Comparison of ENCODE assay signal across 16 cellular contexts in the genomic region with DNA sequence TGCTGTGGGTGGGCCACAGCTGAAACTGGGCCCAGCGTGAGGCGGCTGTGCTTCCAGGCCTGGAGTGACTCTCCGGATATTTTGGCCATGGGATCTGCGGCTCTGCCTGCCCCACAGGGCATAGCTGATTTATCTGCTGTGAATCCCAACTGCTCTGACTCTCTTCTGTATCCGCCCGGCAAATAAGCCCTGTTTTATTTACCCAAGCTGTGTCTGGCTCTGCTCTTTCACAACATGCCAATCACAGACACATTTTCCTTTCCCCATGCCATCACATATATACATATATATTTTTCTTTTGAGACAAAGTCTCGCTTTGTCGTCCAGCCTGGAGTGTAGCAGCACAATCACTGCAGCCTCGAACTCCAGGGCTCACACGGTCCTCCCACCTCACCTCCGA. TPM values are rescaled to one million over a fixed set of nuclear protein-coding genes. Genes with fewer than 3 reads are reported as not detected.
DNase-seq lines count a peak whose midpoint lies in the region; ATAC-seq, FAIRE-seq and TF ChIP-seq lines count a peak whose summit lies in the region.
"Had no signal": no experiment of that assay in that cellular context is flagged by ENCODE, and none has a peak within 500 bp of the region (broad histone marks: within the 10 kb centered on the region; RNA-seq: fewer than 3 reads in every experiment).

No MANE protein-coding gene starts in this region.

- no peak for TF ChIP-seq EP300 in stomach (IDR thresholded peaks at IDR 0.05)

- H3K36me3 Mint-ChIP-seq in WTC11, result peaks cover 41% of the 10 kb centered on the region

- peaks cover 11% of the 10 kb centered on the region for H3K4me1 ChIP-seq in cardiac muscle cell (ENCODE audit: low read depth)
- H3K4me1 ChIP-seq in pancreas, result no peaks in the 10 kb centered on the region
- H3K4me1 ChIP-seq in stomach, result peaks cover 0 to 24% (median 14%) of the 10 kb centered on the region in 4 donors

- FAIRE-seq in pancreas (lab: Jason Lieb, UNC), result no peak

- no peaks in the 10 kb centered on the region for H3K9me3 Mint-ChIP-seq in WTC11

- peaks cover 9% of the 10 kb centered on the region for H3K36me3 ChIP-seq in cardiac muscle cell
- H3K36me3 ChIP-seq in pancreas, result peaks cover 0 to 4% (median 0%) of the 10 kb centered on the region in 3 donors
- H3K36me3 ChIP-seq in stomach, result peaks cover 16 to 93% (median 84%) of the 10 kb centered on the region in 4 donors

- WGBS in pancreas, 2 donors, result 53 to 58% methylated on average over 11 of the region's 11 CpGs
- WGBS in stomach, 5 donors, result 81 to 89% (median 84%) methylated on average over 11 of the region's 11 CpGs

- H3K9me3 ChIP-seq in cardiac muscle cell (ENCODE audit: low read depth), result no peaks in the 10 kb centered on the region
- no peaks in the 10 kb centered on the region for H3K9me3 ChIP-seq in pancreas
- no peaks in the 10 kb centered on the region for H3K9me3 ChIP-seq in stomach

- CTCF ChIA-PET in WTC11 (lab: Charles Lee), result interaction anchor here (0.6 to 1.7 kb wide), 24 partner anchors 8 to 351 kb away, joined by 3 to 20 read pairs (median 4); a partner anchor contains a TSS

- intact Hi-C loops in left cardiac atrium (cut with DNase I), result no loop called here
- intact Hi-C loops in pancreas (cut with DNase I), result no loop called here
- intact Hi-C loops in stomach (cut with DNase I; ENCODE audit: low total_unique reads), result no loop called here

- H3K27ac ChIP-seq in cardiac muscle cell, result peak overlapping the region; percentile 57
- peak overlapping the region in 2 of 4 donors; percentile 3 to 47 for H3K27ac ChIP-seq in pancreas
- H3K27ac ChIP-seq in stomach, result peak overlapping the region in 4 of 5 donors; percentile 53 to 78 (median 62)
- H3K27ac ChIP-seq: 22Rv1, C4-2B, HL-60 had no signal

- no peak for TF ChIP-seq POLR2A in stomach (IDR thresholded peaks at IDR 0.05)

- POLR2A ChIA-PET in WTC11 (lab: Charles Lee), result no interaction called here

- no peaks in the 10 kb centered on the region for H3K27me3 Mint-ChIP-seq in WTC11 (ENCODE audit: low read depth)

- H3K27ac Mint-ChIP-seq in WTC11, result peak overlapping the region; percentile 77

- TF ChIP-seq CTCF in cardiac muscle cell (IDR thresholded peaks at IDR 0.05; ENCODE audit: low read depth, low read length) (no peak), WTC11 (IDR thresholded peaks at IDR 0.05) (no peak), pancreas (IDR thresholded peaks at IDR 0.05) (no peak), stomach (IDR thresholded peaks at IDR 0.05) (no peak)

- H3K4me3 ChIP-seq in cardiac muscle cell (no peak overlapping the region), pancreas (no peak overlapping the region), stomach (no peak overlapping the region)

- DNase-seq in cardiac muscle cell (ENCODE audit: low read depth in 1 of 2, low spot score in 1 of 2) (no peak), left cardiac atrium (no peak), WTC11 (ENCODE audit: low spot score) (no peak), pancreas (peak in 1 of 6 donors; percentile 34), stomach (no peak), NCI-H128 (lab: John Stamatoyannopoulos, UW; ENCODE audit: unreplicated experiment) (no peak), left lobe of liver (ENCODE audit: low spot score) (no peak)
- DNase-seq: DMS79, IMR-90, NCI-H1930, NCI-H345, NCI-H524 treated with DMSO at 0.1 percent for 48 hours had no signal

- H3K4me1 Mint-ChIP-seq in WTC11, result no peaks in the 10 kb centered on the region

- H3K4me3 Mint-ChIP-seq in WTC11, result no peak overlapping the region

- H3K27me3 ChIP-seq in cardiac muscle cell (no peaks in the 10 kb centered on the region), pancreas (no peaks in the 10 kb centered on the region), stomach (no peaks in the 10 kb centered on the region)

- ATAC-seq in left cardiac atrium, result no peak
- no peak for ATAC-seq in WTC11
- ATAC-seq in pancreas, result peak; percentile 77 to 82 (median 78)
- ATAC-seq in HG03460 (IDR thresholded peaks at IDR 0.05; ENCODE audit: unreplicated experiment), result no peak
- no peak for ATAC-seq in left lobe of liver

TF ChIP-seq in WTC11, 78 proteins besides CTCF, POLR2A, EP300 and RAD21 (continues in another document):
- TF ChIP-seq GTF2I (CRISPR knock-in tag; conservative IDR thresholded peaks at IDR 0.05), result no peak
- TF ChIP-seq JAZF1 (CRISPR knock-in tag; IDR thresholded peaks at IDR 0.05), result no peak
- TF ChIP-seq SMAD3 (CRISPR knock-in tag; IDR thresholded peaks at IDR 0.05; ENCODE audit: borderline replicate concordance), result no peak
- TF ChIP-seq SOX15 (CRISPR knock-in tag; IDR thresholded peaks at IDR 0.05), result no peak
- TF ChIP-seq, protein P1, sequence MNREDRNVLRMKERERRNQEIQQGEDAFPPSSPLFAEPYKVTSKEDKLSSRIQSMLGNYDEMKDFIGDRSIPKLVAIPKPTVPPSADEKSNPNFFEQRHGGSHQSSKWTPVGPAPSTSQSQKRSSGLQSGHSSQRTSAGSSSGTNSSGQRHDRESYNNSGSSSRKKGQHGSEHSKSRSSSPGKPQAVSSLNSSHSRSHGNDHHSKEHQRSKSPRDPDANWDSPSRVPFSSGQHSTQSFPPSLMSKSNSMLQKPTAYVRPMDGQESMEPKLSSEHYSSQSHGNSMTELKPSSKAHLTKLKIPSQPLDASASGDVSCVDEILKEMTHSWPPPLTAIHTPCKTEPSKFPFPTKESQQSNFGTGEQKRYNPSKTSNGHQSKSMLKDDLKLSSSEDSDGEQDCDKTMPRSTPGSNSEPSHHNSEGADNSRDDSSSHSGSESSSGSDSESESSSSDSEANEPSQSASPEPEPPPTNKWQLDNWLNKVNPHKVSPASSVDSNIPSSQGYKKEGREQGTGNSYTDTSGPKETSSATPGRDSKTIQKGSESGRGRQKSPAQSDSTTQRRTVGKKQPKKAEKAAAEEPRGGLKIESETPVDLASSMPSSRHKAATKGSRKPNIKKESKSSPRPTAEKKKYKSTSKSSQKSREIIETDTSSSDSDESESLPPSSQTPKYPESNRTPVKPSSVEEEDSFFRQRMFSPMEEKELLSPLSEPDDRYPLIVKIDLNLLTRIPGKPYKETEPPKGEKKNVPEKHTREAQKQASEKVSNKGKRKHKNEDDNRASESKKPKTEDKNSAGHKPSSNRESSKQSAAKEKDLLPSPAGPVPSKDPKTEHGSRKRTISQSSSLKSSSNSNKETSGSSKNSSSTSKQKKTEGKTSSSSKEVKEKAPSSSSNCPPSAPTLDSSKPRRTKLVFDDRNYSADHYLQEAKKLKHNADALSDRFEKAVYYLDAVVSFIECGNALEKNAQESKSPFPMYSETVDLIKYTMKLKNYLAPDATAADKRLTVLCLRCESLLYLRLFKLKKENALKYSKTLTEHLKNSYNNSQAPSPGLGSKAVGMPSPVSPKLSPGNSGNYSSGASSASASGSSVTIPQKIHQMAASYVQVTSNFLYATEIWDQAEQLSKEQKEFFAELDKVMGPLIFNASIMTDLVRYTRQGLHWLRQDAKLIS (CRISPR knock-in tag; IDR thresholded peaks at IDR 0.05; ENCODE audit: borderline replicate concordance), result no peak
- TF ChIP-seq, protein P2, sequence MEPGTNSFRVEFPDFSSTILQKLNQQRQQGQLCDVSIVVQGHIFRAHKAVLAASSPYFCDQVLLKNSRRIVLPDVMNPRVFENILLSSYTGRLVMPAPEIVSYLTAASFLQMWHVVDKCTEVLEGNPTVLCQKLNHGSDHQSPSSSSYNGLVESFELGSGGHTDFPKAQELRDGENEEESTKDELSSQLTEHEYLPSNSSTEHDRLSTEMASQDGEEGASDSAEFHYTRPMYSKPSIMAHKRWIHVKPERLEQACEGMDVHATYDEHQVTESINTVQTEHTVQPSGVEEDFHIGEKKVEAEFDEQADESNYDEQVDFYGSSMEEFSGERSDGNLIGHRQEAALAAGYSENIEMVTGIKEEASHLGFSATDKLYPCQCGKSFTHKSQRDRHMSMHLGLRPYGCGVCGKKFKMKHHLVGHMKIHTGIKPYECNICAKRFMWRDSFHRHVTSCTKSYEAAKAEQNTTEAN (CRISPR knock-in tag; IDR thresholded peaks at IDR 0.05), result no peak
- TF ChIP-seq, protein P3, sequence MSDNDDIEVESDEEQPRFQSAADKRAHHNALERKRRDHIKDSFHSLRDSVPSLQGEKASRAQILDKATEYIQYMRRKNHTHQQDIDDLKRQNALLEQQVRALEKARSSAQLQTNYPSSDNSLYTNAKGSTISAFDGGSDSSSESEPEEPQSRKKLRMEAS (CRISPR knock-in tag; IDR thresholded peaks at IDR 0.05), result no peak
- TF ChIP-seq, protein P4, sequence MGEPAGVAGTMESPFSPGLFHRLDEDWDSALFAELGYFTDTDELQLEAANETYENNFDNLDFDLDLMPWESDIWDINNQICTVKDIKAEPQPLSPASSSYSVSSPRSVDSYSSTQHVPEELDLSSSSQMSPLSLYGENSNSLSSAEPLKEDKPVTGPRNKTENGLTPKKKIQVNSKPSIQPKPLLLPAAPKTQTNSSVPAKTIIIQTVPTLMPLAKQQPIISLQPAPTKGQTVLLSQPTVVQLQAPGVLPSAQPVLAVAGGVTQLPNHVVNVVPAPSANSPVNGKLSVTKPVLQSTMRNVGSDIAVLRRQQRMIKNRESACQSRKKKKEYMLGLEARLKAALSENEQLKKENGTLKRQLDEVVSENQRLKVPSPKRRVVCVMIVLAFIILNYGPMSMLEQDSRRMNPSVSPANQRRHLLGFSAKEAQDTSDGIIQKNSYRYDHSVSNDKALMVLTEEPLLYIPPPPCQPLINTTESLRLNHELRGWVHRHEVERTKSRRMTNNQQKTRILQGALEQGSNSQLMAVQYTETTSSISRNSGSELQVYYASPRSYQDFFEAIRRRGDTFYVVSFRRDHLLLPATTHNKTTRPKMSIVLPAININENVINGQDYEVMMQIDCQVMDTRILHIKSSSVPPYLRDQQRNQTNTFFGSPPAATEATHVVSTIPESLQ (CRISPR knock-in tag; IDR thresholded peaks at IDR 0.05), result no peak
- no peak for TF ChIP-seq ZNF317 (CRISPR knock-in tag; IDR thresholded peaks at IDR 0.05; ENCODE audit: borderline replicate concordance, low read depth)
- TF ChIP-seq OVOL2 (CRISPR knock-in tag; IDR thresholded peaks at IDR 0.05; ENCODE audit: borderline replicate concordance), result no peak

RNA-seq across cellular contexts. Expression of a gene that starts 33.4 kb away (rescaled TPM):
- total RNA-seq in cardiac muscle cell (144 and 162 TPM in 2 replicates), left cardiac atrium (10 to 100 TPM; 43.3 to 53.6 TPM), WTC11 (2021) (116 to 146 TPM (median 118 TPM) in 3 replicates), pancreas (10 to 100 TPM; 31.5 to 52.0 (median 40.1) TPM), stomach (100 to 1,000 TPM in 1 of 5 donors, 10 to 100 TPM in 4; 44.3 to 227 (median 70.3) TPM), left lobe of liver (34.2 TPM)
- polyA plus RNA-seq in cardiac muscle cell (82.9 and 113 TPM in 2 replicates), pancreas (100 to 1,000 TPM in 1 of 2 donors, 10 to 100 TPM in 1; 98.3 to 113 TPM), stomach (10 to 100 TPM; 22.3 to 65.3 (median 34.4) TPM)

RNA-seq across cellular contexts. Expression of a gene that starts 33.6 kb away (rescaled TPM):
- total RNA-seq in cardiac muscle cell (12.6 and 24.1 TPM in 2 replicates), left cardiac atrium (10 to 100 TPM; 10.0 to 14.4 TPM), WTC11 (2021) (17.2 to 23.0 TPM (median 17.5 TPM) in 3 replicates), pancreas (10 to 100 TPM; 14.3 to 26.7 (median 16.1) TPM), stomach (10 to 100 TPM; 34.4 to 52.7 (median 34.5) TPM), left lobe of liver (7.1 TPM)
- polyA plus RNA-seq in cardiac muscle cell (10.8 and 11.2 TPM in 2 replicates), pancreas (10 to 100 TPM; 10.8 to 20.1 TPM), stomach (1 to 10 TPM; 2.6 to 9.6 (median 5.9) TPM)

Comparison
In these comparisons a context has a peak if more than half of its experiments do, and no peak if none do; other contexts are left out.
1. ATAC-seq: peak in pancreas (4 of 4); none in left cardiac atrium (0 of 2), WTC11 (single experiment), HG03460 (single experiment) and left lobe of liver (single experiment).